In the genomic region with DNA sequence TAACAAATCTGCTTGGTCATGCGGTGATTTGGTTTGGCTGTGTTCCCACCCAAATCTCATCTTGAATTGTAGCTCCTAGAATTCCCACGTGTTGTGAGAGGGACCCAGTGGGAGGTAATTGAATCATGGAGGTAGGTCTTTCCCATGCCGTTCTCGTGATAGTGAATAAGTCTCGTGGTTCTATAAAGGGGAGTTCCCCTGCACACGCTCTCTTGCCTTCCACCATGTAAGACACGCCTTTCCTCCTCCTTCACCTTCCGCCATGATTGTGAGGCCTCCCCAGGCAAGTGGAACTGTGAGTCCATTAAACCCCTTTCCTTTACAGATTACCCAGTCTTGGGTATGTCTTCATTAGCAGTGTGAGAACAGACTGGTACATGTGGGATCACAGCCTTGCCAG, we compare ENCODE assay signal across 19 cellular contexts. TPM values are rescaled to one million over a fixed set of nuclear protein-coding genes. Genes with fewer than 3 reads are reported as not detected.
DNase-seq lines count a peak whose midpoint lies in the region; ATAC-seq, FAIRE-seq and TF ChIP-seq lines count a peak whose summit lies in the region.
"Had no signal": no experiment of that assay in that cellular context is flagged by ENCODE, and none has a peak within 500 bp of the region (broad histone marks: within the 10 kb centered on the region; RNA-seq: fewer than 3 reads in every experiment).

No MANE protein-coding gene starts in this region.

- no peak overlapping the region for H3K27ac ChIP-seq in transverse colon
- H3K27ac ChIP-seq: esophagus squamous epithelium, testis had no signal

- peaks cover 95% of the 10 kb centered on the region for H3K4me1 Mint-ChIP-seq in activated naive CD4-positive, alpha-beta T cell treated with anti-CD3 and anti-CD28 coated beads, Interleukin-2, amount 10 ng/mL, durations not matched to agents 7 days and 5 days
- H3K4me1 Mint-ChIP-seq in T-helper 2 cell treated with Interferon-gamma antibody and Interleukin-4, amounts not matched to agents 5 μg/mL and 100 μg/mL, for 36 hours (ENCODE audit: low read depth), result peaks cover 76% of the 10 kb centered on the region
- peaks cover 84% of the 10 kb centered on the region for H3K4me1 Mint-ChIP-seq in stimulated activated effector memory CD8-positive, alpha-beta T cell treated with anti-CD3 and anti-CD28 coated beads, Interleukin-12 subunit alpha, Interleukin-12 subunit beta, amount 100 ng/mL, for 72 hours

- in situ Hi-C loops in transverse colon (cut with MboI; ENCODE audit: low pct_ligation_motif_present in 1 of 4, low pct_unique_long_range_greater_than_20kb in 1 of 4, low sequenced_read_pairs in 3 of 4), result no loop called here

- CTCF ChIA-PET in activated naive CD4-positive, alpha-beta T cell treated with anti-CD3 and anti-CD28 coated beads, Interleukin-2, amount 10 ng/mL, durations not matched to agents 7 days and 5 days (lab: Charles Lee), result no interaction called here

- H3K4me1 ChIP-seq in transverse colon, result peaks cover 0 to 17% (median 7%) of the 10 kb centered on the region in 4 donors
- H3K4me1 ChIP-seq: testis had no signal

- ATAC-seq in stimulated activated effector memory CD8-positive, alpha-beta T cell treated with anti-CD3 and anti-CD28 coated beads, Interleukin-12 subunit alpha, Interleukin-12 subunit beta, amount 100 ng/mL, for 72 hours, result no peak
- ATAC-seq: GM23338, PC-3 had no signal

- peak overlapping the region; percentile 21 for H3K4me3 Mint-ChIP-seq in activated naive CD4-positive, alpha-beta T cell treated with anti-CD3 and anti-CD28 coated beads, Interleukin-2, amount 10 ng/mL, durations not matched to agents 7 days and 5 days
- peak overlapping the region; percentile 35 for H3K4me3 Mint-ChIP-seq in T-helper 2 cell treated with Interferon-gamma antibody and Interleukin-4, amounts not matched to agents 5 μg/mL and 100 μg/mL, for 36 hours
- H3K4me3 Mint-ChIP-seq in stimulated activated effector memory CD8-positive, alpha-beta T cell treated with anti-CD3 and anti-CD28 coated beads, Interleukin-12 subunit alpha, Interleukin-12 subunit beta, amount 100 ng/mL, for 72 hours, result no peak overlapping the region
- H3K4me3 Mint-ChIP-seq: activated B cell treated with CpG ODN at 0.5 μM for 24 hours, GM23338 had no signal

- no peak for TF ChIP-seq EP300 in transverse colon (IDR thresholded peaks at IDR 0.05; ENCODE audit: low read depth)

- H3K9me3 ChIP-seq in transverse colon, result no peaks in the 10 kb centered on the region
- H3K9me3 ChIP-seq: esophagus squamous epithelium, testis had no signal

- H3K27me3 Mint-ChIP-seq in activated naive CD4-positive, alpha-beta T cell treated with anti-CD3 and anti-CD28 coated beads, Interleukin-2, amount 10 ng/mL, durations not matched to agents 7 days and 5 days, result no peaks in the 10 kb centered on the region
- H3K27me3 Mint-ChIP-seq in T-helper 2 cell treated with Interferon-gamma antibody and Interleukin-4, amounts not matched to agents 5 μg/mL and 100 μg/mL, for 36 hours (ENCODE audit: low read depth), result no peaks in the 10 kb centered on the region
- H3K27me3 Mint-ChIP-seq: activated B cell treated with CpG ODN at 0.5 μM for 24 hours had no signal

- peaks cover 66% of the 10 kb centered on the region for H3K36me3 Mint-ChIP-seq in activated naive CD4-positive, alpha-beta T cell treated with anti-CD3 and anti-CD28 coated beads, Interleukin-2, amount 10 ng/mL, durations not matched to agents 7 days and 5 days
- peaks cover 53% of the 10 kb centered on the region for H3K36me3 Mint-ChIP-seq in T-helper 2 cell treated with Interferon-gamma antibody and Interleukin-4, amounts not matched to agents 5 μg/mL and 100 μg/mL, for 36 hours (ENCODE audit: low read depth)
- H3K36me3 Mint-ChIP-seq in stimulated activated effector memory CD8-positive, alpha-beta T cell treated with anti-CD3 and anti-CD28 coated beads, Interleukin-12 subunit alpha, Interleukin-12 subunit beta, amount 100 ng/mL, for 72 hours, result no peaks in the 10 kb centered on the region

- H3K36me3 ChIP-seq in bronchial epithelial cell (ENCODE audit: control insufficient read depth, insufficient read depth, low read length), result no peaks in the 10 kb centered on the region
- no peaks in the 10 kb centered on the region for H3K36me3 ChIP-seq in transverse colon
- H3K36me3 ChIP-seq: esophagus squamous epithelium had no signal

- H3K9me3 Mint-ChIP-seq in activated naive CD4-positive, alpha-beta T cell treated with anti-CD3 and anti-CD28 coated beads, Interleukin-2, amount 10 ng/mL, durations not matched to agents 7 days and 5 days, result peaks cover 2% of the 10 kb centered on the region
- H3K9me3 Mint-ChIP-seq in T-helper 2 cell treated with Interferon-gamma antibody and Interleukin-4, amounts not matched to agents 5 μg/mL and 100 μg/mL, for 36 hours, result no peaks in the 10 kb centered on the region
- peaks cover 2% of the 10 kb centered on the region for H3K9me3 Mint-ChIP-seq in stimulated activated effector memory CD8-positive, alpha-beta T cell treated with anti-CD3 and anti-CD28 coated beads, Interleukin-12 subunit alpha, Interleukin-12 subunit beta, amount 100 ng/mL, for 72 hours
- H3K9me3 Mint-ChIP-seq: activated B cell treated with CpG ODN at 0.5 μM for 24 hours, GM23338 had no signal

- no peak overlapping the region for H3K4me3 ChIP-seq in bronchial epithelial cell (ENCODE audit: low read depth, low read length)
- no peak overlapping the region for H3K4me3 ChIP-seq in transverse colon
- H3K4me3 ChIP-seq: esophagus squamous epithelium, GM23338, testis had no signal

- no peak for TF ChIP-seq CTCF in bronchial epithelial cell (IDR thresholded peaks at IDR 0.05; ENCODE audit: insufficient read depth, low read length, severe bottlenecking)
- TF ChIP-seq CTCF in transverse colon (IDR thresholded peaks at IDR 0.05), result no peak

- H3K27ac Mint-ChIP-seq in activated naive CD4-positive, alpha-beta T cell treated with anti-CD3 and anti-CD28 coated beads, Interleukin-2, amount 10 ng/mL, durations not matched to agents 7 days and 5 days, result peak overlapping the region; percentile 97
- H3K27ac Mint-ChIP-seq in T-helper 2 cell treated with Interferon-gamma antibody and Interleukin-4, amounts not matched to agents 5 μg/mL and 100 μg/mL, for 36 hours, result peak overlapping the region; percentile 24
- peak overlapping the region; percentile 95 for H3K27ac Mint-ChIP-seq in stimulated activated effector memory CD8-positive, alpha-beta T cell treated with anti-CD3 and anti-CD28 coated beads, Interleukin-12 subunit alpha, Interleukin-12 subunit beta, amount 100 ng/mL, for 72 hours
- H3K27ac Mint-ChIP-seq: activated B cell treated with CpG ODN at 0.5 μM for 24 hours, GM23338 had no signal

- WGBS in transverse colon (ENCODE audit: low coverage in 1 of 2), 2 donors, result 75 to 85% methylated on average over 2 to 8 of the region's 8 CpGs

- FAIRE-seq in bronchial epithelial cell (lab: Jason Lieb, UNC), result peak; percentile 13

- intact Hi-C loops in transverse colon (cut with DNase I; ENCODE audit: low total_unique reads), result no loop called here

- no peak for DNase-seq in activated naive CD4-positive, alpha-beta T cell treated with anti-CD3 and anti-CD28 coated beads, Interleukin-2, amount 10 ng/mL, durations not matched to agents 7 days and 5 days
- no peak for DNase-seq in activated naive CD4-positive, alpha-beta T cell treated with Interleukin-2 at 50 U/mL for 16 hours
- DNase-seq in T-helper 2 cell treated with Interferon-gamma antibody and Interleukin-4, amounts not matched to agents 5 μg/mL and 100 μg/mL, for 36 hours (ENCODE audit: low spot score), result no peak
- DNase-seq in bronchial epithelial cell (ENCODE audit: low read depth) (no peak), NCI-H2171 (lab: John Stamatoyannopoulos, UW) (no peak), transverse colon (no peak)
- no peak for DNase-seq in stimulated activated effector memory CD8-positive, alpha-beta T cell treated with anti-CD3 and anti-CD28 coated beads, Interleukin-12 subunit alpha, Interleukin-12 subunit beta, amount 100 ng/mL, for 72 hours (ENCODE audit: low spot score in 2 of 2)
- DNase-seq: activated B cell treated with CpG ODN at 0.5 μM for 24 hours; anterior cingulate cortex; Calu3; effector CD8-positive, alpha-beta T cell; esophagus squamous epithelium; MM.1S; NCI-H146; NCI-H748 treated with DMSO at 0.1 percent for 48 hours; PC-3; SIG-M5; testis had no signal

- H3K27me3 ChIP-seq in bronchial epithelial cell (ENCODE audit: control insufficient read depth, insufficient read depth, low read length) (no peaks in the 10 kb centered on the region), transverse colon (no peaks in the 10 kb centered on the region)
- H3K27me3 ChIP-seq: esophagus squamous epithelium, testis had no signal

- TF ChIP-seq POLR2A in transverse colon (IDR thresholded peaks at IDR 0.05), result no peak

RNA-seq across cellular contexts. Expression of gene TRABD2A, which starts 36.7 kb away (rescaled TPM):
- total RNA-seq in bronchial epithelial cell (0.64 and 1.3 TPM in 2 replicates), transverse colon (100 to 1,000 TPM in 2 of 4 donors, 10 to 100 TPM in 2; 21.3 to 230 (median 76.5) TPM)

Comparison
In these comparisons a context has a peak if more than half of its experiments do, and no peak if none do; other contexts are left out.
1. H3K27ac Mint-ChIP-seq: peak in every context shown above with its lines; median percentile 97 in activated naive CD4-positive, alpha-beta T cell treated with anti-CD3 and anti-CD28 coated beads, Interleukin-2, amount 10 ng/mL, durations not matched to agents 7 days and 5 days; 95 in stimulated activated effector memory CD8-positive, alpha-beta T cell treated with anti-CD3 and anti-CD28 coated beads, Interleukin-12 subunit alpha, Interleukin-12 subunit beta, amount 100 ng/mL, for 72 hours; 24 in T-helper 2 cell treated with Interferon-gamma antibody and Interleukin-4, amounts not matched to agents 5 μg/mL and 100 μg/mL, for 36 hours.